In genomic region chr1:99529002-99529401, GRCh38 we compare ENCODE assay signal across 16 cellular contexts.
"Had no signal": no experiment of that assay in that cellular context is flagged by ENCODE, and none has a peak within 500 bp of the region (broad histone marks: within the 10 kb centered on the region; RNA-seq: fewer than 3 reads in every experiment).

No MANE protein-coding gene starts in this region.

- H3K9me3 ChIP-seq: neutrophil, psoas muscle, sigmoid colon had no signal

- ATAC-seq: esophagus mucosa; naive thymus-derived CD4-positive, alpha-beta T cell; psoas muscle had no signal

- H3K27me3 ChIP-seq: neutrophil, sigmoid colon had no signal

- H3K4me3 ChIP-seq: dorsolateral prefrontal cortex, psoas muscle, sigmoid colon, skin epidermis had no signal

- H3K36me3 ChIP-seq: neutrophil, sigmoid colon had no signal

- DNase-seq: cortex of kidney; dorsolateral prefrontal cortex; effector CD8-positive, alpha-beta T cell; immature natural killer cell; mesendoderm; naive thymus-derived CD4-positive, alpha-beta T cell; nephron progenitor cell; psoas muscle; retina; sigmoid colon; stimulated activated CD4-positive, alpha-beta T cell treated with anti-CD3 and anti-CD28 coated beads, Interleukin-12 subunit alpha, Interleukin-12 subunit beta, amount 100 ng/mL, for 4 hours; stimulated activated naive CD4-positive, alpha-beta T cell treated with Interleukin-2 at 50 U/mL for 16 hours; trophoblast cell had no signal

- H3K4me1 ChIP-seq: sigmoid colon had no signal

- H3K27ac ChIP-seq: dorsolateral prefrontal cortex, neutrophil, psoas muscle, sigmoid colon, skin epidermis had no signal
